ENCODE assay signal across 10 cellular contexts in the genomic region with DNA sequence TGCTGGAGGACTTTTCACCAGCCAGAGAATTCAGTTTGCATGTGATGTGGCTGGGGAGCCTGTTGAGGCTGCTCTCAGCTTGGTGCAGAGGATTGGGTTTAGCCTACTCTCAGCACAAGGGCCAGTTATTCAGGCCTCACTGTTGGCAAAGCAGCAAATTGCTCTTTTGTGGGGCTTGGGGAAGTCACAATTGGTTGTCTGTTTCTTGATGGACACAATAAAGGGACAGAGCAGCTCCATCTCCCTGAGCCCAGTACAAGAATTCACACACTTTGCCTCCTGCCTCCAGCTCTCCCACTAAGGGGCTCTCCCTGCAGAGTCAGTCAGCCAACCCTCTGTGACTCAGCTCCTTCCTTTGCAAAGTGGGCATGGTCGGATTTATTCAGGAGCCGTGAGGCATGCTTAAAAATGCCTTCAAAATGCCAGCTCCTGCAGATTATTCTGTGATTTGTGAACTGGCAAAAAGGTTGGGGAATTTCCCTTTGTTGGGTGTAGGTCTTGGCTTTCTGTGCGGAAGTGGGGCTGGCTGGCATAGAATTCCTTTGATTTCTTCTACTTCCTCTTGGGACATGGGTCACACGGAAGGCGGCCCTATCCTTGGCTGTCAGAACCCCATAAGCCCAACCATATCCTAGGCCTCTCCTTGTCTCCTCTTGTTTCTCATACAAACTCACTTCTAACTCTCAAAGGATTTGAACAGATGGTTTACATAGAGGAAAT.
DNase-seq lines count a peak whose midpoint lies in the region; ATAC-seq and TF ChIP-seq lines count a peak whose summit lies in the region.
"Had no signal": no experiment of that assay in that cellular context is flagged by ENCODE, and none has a peak within 500 bp of the region (broad histone marks: within the 10 kb centered on the region; RNA-seq: fewer than 3 reads in every experiment).

No MANE protein-coding gene starts in this region.

- H3K27ac ChIP-seq in RWPE2 (ENCODE audit: poor library complexity, severe bottlenecking), result peak overlapping the region; percentile 70
- peak overlapping the region; percentile 45 to 68 (median 60) for H3K27ac ChIP-seq in esophagus squamous epithelium

- ATAC-seq in RWPE2 (ENCODE audit: low read depth) (peak; percentile 96), HG03196 (IDR thresholded peaks at IDR 0.05; ENCODE audit: unreplicated experiment) (no peak), HG02623 (IDR thresholded peaks at IDR 0.05; ENCODE audit: unreplicated experiment) (no peak)

- 31 to 41% methylated on average over 5 of the region's 5 CpGs for WGBS in esophagus squamous epithelium, 2 donors

- no peak for TF ChIP-seq POLR2A in esophagus squamous epithelium (IDR thresholded peaks at IDR 0.05)

- H3K36me3 Mint-ChIP-seq in nephron (ENCODE audit: low read depth), result no peaks in the 10 kb centered on the region
- H3K36me3 Mint-ChIP-seq in activated T-helper 1 cell treated with anti-CD3 and anti-CD28 coated beads, Interleukin-12 subunit alpha, Interleukin-12 subunit beta, Interleukin-2, Interleukin-4 antibody, amounts not matched to agents 30 ng/mL and 10 ng/mL and 1 ng/mL, durations not matched to agents 14 hours and 24 hours and 36 hours (ENCODE audit: low read depth), result no peaks in the 10 kb centered on the region

- peaks cover 25% of the 10 kb centered on the region for H3K9me3 Mint-ChIP-seq in nephron
- peaks cover 10% of the 10 kb centered on the region for H3K9me3 Mint-ChIP-seq in activated T-helper 1 cell treated with anti-CD3 and anti-CD28 coated beads, Interleukin-12 subunit alpha, Interleukin-12 subunit beta, Interleukin-2, Interleukin-4 antibody, amounts not matched to agents 30 ng/mL and 10 ng/mL and 1 ng/mL, durations not matched to agents 14 hours and 24 hours and 36 hours

- peaks cover 13% of the 10 kb centered on the region for H3K4me1 Mint-ChIP-seq in nephron
- H3K4me1 Mint-ChIP-seq in activated T-helper 1 cell treated with anti-CD3 and anti-CD28 coated beads, Interleukin-12 subunit alpha, Interleukin-12 subunit beta, Interleukin-2, Interleukin-4 antibody, amounts not matched to agents 30 ng/mL and 10 ng/mL and 1 ng/mL, durations not matched to agents 14 hours and 24 hours and 36 hours (ENCODE audit: low read depth), result no peaks in the 10 kb centered on the region

- intact Hi-C loops in esophagus squamous epithelium (cut with DNase I), result no loop called here
- intact Hi-C loops in activated T-helper 1 cell treated with anti-CD3 and anti-CD28 coated beads, Interleukin-12 subunit alpha, Interleukin-12 subunit beta, Interleukin-2, Interleukin-4 antibody, amounts not matched to agents 30 ng/mL and 10 ng/mL and 1 ng/mL, durations not matched to agents 14 hours and 24 hours and 36 hours (cut with micrococcal nuclease), result no loop called here

- TF ChIP-seq CTCF in RWPE2 (IDR thresholded peaks at IDR 0.05; ENCODE audit: poor library complexity, severe bottlenecking), result no peak
- TF ChIP-seq CTCF in esophagus squamous epithelium (IDR thresholded peaks at IDR 0.05), result no peak
- TF ChIP-seq CTCF in nephron (IDR thresholded peaks at IDR 0.05; ENCODE audit: unreplicated experiment in 3 of 3), result no peak

- H3K9me3 ChIP-seq in RWPE2 (ENCODE audit: severe bottlenecking) (no peaks in the 10 kb centered on the region), esophagus squamous epithelium (peaks cover 0 to 1% (median 0%) of the 10 kb centered on the region in 3 donors)

- no peaks in the 10 kb centered on the region for H3K27me3 Mint-ChIP-seq in nephron (ENCODE audit: low read depth)
- H3K27me3 Mint-ChIP-seq in activated T-helper 1 cell treated with anti-CD3 and anti-CD28 coated beads, Interleukin-12 subunit alpha, Interleukin-12 subunit beta, Interleukin-2, Interleukin-4 antibody, amounts not matched to agents 30 ng/mL and 10 ng/mL and 1 ng/mL, durations not matched to agents 14 hours and 24 hours and 36 hours (ENCODE audit: insufficient read depth), result peaks cover 2% of the 10 kb centered on the region

- H3K27me3 ChIP-seq in RWPE2 (ENCODE audit: insufficient read depth, poor library complexity, severe bottlenecking) (no peaks in the 10 kb centered on the region), esophagus squamous epithelium (no peaks in the 10 kb centered on the region)

- H3K4me3 ChIP-seq in RWPE2 (ENCODE audit: severe bottlenecking) (no peak overlapping the region), esophagus squamous epithelium (peak overlapping the region in 1 of 4 donors; percentile 16)

- peak overlapping the region; percentile 21 to 85 (median 55) for H3K27ac Mint-ChIP-seq in nephron
- no peak overlapping the region for H3K27ac Mint-ChIP-seq in activated T-helper 1 cell treated with anti-CD3 and anti-CD28 coated beads, Interleukin-12 subunit alpha, Interleukin-12 subunit beta, Interleukin-2, Interleukin-4 antibody, amounts not matched to agents 30 ng/mL and 10 ng/mL and 1 ng/mL, durations not matched to agents 14 hours and 24 hours and 36 hours

- DNase-seq in AG20443 (ENCODE audit: low spot score) (peak; percentile 65), RWPE2 (ENCODE audit: low spot score) (no peak), esophagus squamous epithelium (lab: John Stamatoyannopoulos, UW) (no peak), KG1 (lab: John Stamatoyannopoulos, UW) (no peak)
- DNase-seq in activated T-helper 1 cell treated with anti-CD3 and anti-CD28 coated beads, Interleukin-12 subunit alpha, Interleukin-12 subunit beta, Interleukin-2, Interleukin-4 antibody, amounts not matched to agents 30 ng/mL and 10 ng/mL and 1 ng/mL, durations not matched to agents 14 hours and 24 hours and 36 hours (ENCODE audit: low spot score), result no peak
- DNase-seq: DMS79, NCI-H345 had no signal

- H3K4me1 ChIP-seq in RWPE2 (ENCODE audit: insufficient read depth, poor library complexity, severe bottlenecking), result peaks cover 18% of the 10 kb centered on the region
- H3K4me1 ChIP-seq in esophagus squamous epithelium, result peaks cover 0 to 18% (median 11%) of the 10 kb centered on the region in 3 donors

- H3K36me3 ChIP-seq in RWPE2 (ENCODE audit: low read depth), result no peaks in the 10 kb centered on the region
- no peaks in the 10 kb centered on the region for H3K36me3 ChIP-seq in esophagus squamous epithelium

- no peak overlapping the region for H3K4me3 Mint-ChIP-seq in nephron
- no peak overlapping the region for H3K4me3 Mint-ChIP-seq in activated T-helper 1 cell treated with anti-CD3 and anti-CD28 coated beads, Interleukin-12 subunit alpha, Interleukin-12 subunit beta, Interleukin-2, Interleukin-4 antibody, amounts not matched to agents 30 ng/mL and 10 ng/mL and 1 ng/mL, durations not matched to agents 14 hours and 24 hours and 36 hours
